ENCODE assay signal across 10 cellular contexts in the genomic region with DNA sequence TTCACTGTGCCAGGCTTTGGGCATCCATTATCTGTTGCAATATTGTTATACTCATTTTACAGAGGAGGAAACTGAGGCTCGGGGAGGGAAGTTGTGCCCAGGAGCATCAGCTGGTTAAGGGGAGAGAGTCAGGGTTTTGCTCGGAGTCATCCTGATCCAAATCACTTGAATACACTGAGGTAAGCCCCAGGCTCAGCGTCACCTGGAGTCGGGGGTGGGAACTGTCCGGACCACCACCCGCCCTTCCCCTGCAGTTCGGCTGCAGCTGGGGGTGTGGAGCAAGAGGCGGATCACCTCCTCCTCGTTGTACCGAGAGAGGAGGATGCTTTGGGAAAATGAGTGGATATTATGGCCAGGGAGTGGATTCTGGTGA. TPM values are rescaled to one million over a fixed set of nuclear protein-coding genes. Genes with fewer than 3 reads are reported as not detected.
DNase-seq lines count a peak whose midpoint lies in the region; ATAC-seq and TF ChIP-seq lines count a peak whose summit lies in the region.
"Had no signal": no experiment of that assay in that cellular context is flagged by ENCODE, and none has a peak within 500 bp of the region (broad histone marks: within the 10 kb centered on the region; RNA-seq: fewer than 3 reads in every experiment).

No MANE protein-coding gene starts in this region.

- H3K9ac ChIP-seq in iPS-15b (ENCODE audit: low read depth, low read length) (no peak overlapping the region), skeletal muscle tissue (ENCODE audit: low read depth in 1 of 3, low read length in 3 of 3) (peak overlapping the region; percentile 45 to 64 (median 57))

- ATAC-seq in GM21515 (IDR thresholded peaks at IDR 0.05; ENCODE audit: unreplicated experiment): no peak

- peaks cover 67% of the 10 kb centered on the region for H3K27me3 Mint-ChIP-seq in activated naive CD8-positive, alpha-beta T cell treated with anti-CD3 and anti-CD28 coated beads for 36 hours
- peaks cover 83% of the 10 kb centered on the region for H3K27me3 Mint-ChIP-seq in activated naive CD4-positive, alpha-beta T cell treated with anti-CD3 and anti-CD28 coated beads, Interleukin-2, amount 10 ng/mL, durations not matched to agents 7 days and 5 days

- H3K36me3 ChIP-seq in HEK293 (ENCODE audit: control insufficient read depth in 2 of 2, insufficient read depth in 1 of 2, low read length in 2 of 2) (no peaks in the 10 kb centered on the region), iPS-15b (ENCODE audit: control insufficient read depth, insufficient read depth, low read length) (no peaks in the 10 kb centered on the region), skeletal muscle tissue (ENCODE audit: control insufficient read depth in 3 of 3, insufficient read depth in 3 of 3, low read length in 3 of 3) (no peaks in the 10 kb centered on the region)

- H3K36me3 Mint-ChIP-seq in activated naive CD8-positive, alpha-beta T cell treated with anti-CD3 and anti-CD28 coated beads for 36 hours: no peaks in the 10 kb centered on the region
- H3K36me3 Mint-ChIP-seq in activated naive CD4-positive, alpha-beta T cell treated with anti-CD3 and anti-CD28 coated beads, Interleukin-2, amount 10 ng/mL, durations not matched to agents 7 days and 5 days: no peaks in the 10 kb centered on the region
- H3K36me3 Mint-ChIP-seq: activated naive CD4-positive, alpha-beta T cell treated with anti-CD3 and anti-CD28 coated beads, Interleukin-2, amount 50 U/mL, for 24 hours had no signal

- H3K9me3 Mint-ChIP-seq in activated naive CD8-positive, alpha-beta T cell treated with anti-CD3 and anti-CD28 coated beads for 36 hours: no peaks in the 10 kb centered on the region
- H3K9me3 Mint-ChIP-seq in activated naive CD4-positive, alpha-beta T cell treated with anti-CD3 and anti-CD28 coated beads, Interleukin-2, amount 10 ng/mL, durations not matched to agents 7 days and 5 days: no peaks in the 10 kb centered on the region
- H3K9me3 Mint-ChIP-seq: activated naive CD4-positive, alpha-beta T cell treated with anti-CD3 and anti-CD28 coated beads, Interleukin-2, amount 50 U/mL, for 24 hours had no signal

- CTCF ChIA-PET in HEK293 (lab: Yijun Ruan, JAX): interaction anchor here (0.6 to 4.5 kb wide), 23 partner anchors 10 to 1463 kb away, joined by 3 to 32 read pairs (median 4); no protein-coding TSS in a partner anchor
- CTCF ChIA-PET in activated naive CD4-positive, alpha-beta T cell treated with anti-CD3 and anti-CD28 coated beads, Interleukin-2, amount 10 ng/mL, durations not matched to agents 7 days and 5 days (lab: Charles Lee): interaction anchor here (0.8 to 2.1 kb wide), 4 partner anchors 14 to 180 kb away, joined by 3 to 8 read pairs (median 4); no protein-coding TSS in a partner anchor

- POLR2A ChIA-PET in HEK293 (lab: Yijun Ruan, JAX): interaction anchor here (0.6 to 1.0 kb wide), 2 partner anchors 18 to 339 kb away, joined by 3 read pairs; partner anchors contain the start of gene SLC6A11

- H3K27ac ChIP-seq in HEK293 (ENCODE audit: extremely low read depth, low read depth, low read length): no peak overlapping the region
- H3K27ac ChIP-seq in skeletal muscle tissue (ENCODE audit: low read depth, low read length): peak overlapping the region; percentile 11

- DNase-seq in activated naive CD8-positive, alpha-beta T cell treated with anti-CD3 and anti-CD28 coated beads for 36 hours: no peak
- no peak for DNase-seq in NCI-H82 treated with DMSO at 0.1 percent for 48 hours (lab: John Stamatoyannopoulos, UW; ENCODE audit: unreplicated experiment)
- no peak for DNase-seq in activated CD8-positive, alpha-beta memory T cell treated with anti-CD3 and anti-CD28 coated beads, Interleukin-2, amount 50 U/mL, for 48 hours
- no peak for DNase-seq in activated naive CD4-positive, alpha-beta T cell treated with anti-CD3 and anti-CD28 coated beads, Interleukin-2, amount 10 ng/mL, durations not matched to agents 7 days and 5 days
- DNase-seq: NCI-H1048 had no signal

- peak; percentile 7; the same call in 1 of the 2 replicates for TF ChIP-seq CTCF in HEK293 (tag by site-specific recombination; IDR thresholded peaks at IDR 0.05)

- H3K4me3 Mint-ChIP-seq in activated naive CD8-positive, alpha-beta T cell treated with anti-CD3 and anti-CD28 coated beads for 36 hours: peak overlapping the region; percentile 48
- H3K4me3 Mint-ChIP-seq in activated naive CD4-positive, alpha-beta T cell treated with anti-CD3 and anti-CD28 coated beads, Interleukin-2, amount 10 ng/mL, durations not matched to agents 7 days and 5 days: no peak overlapping the region
- H3K4me3 Mint-ChIP-seq: activated naive CD4-positive, alpha-beta T cell treated with anti-CD3 and anti-CD28 coated beads, Interleukin-2, amount 50 U/mL, for 24 hours had no signal

- H3K4me1 ChIP-seq in HEK293 (ENCODE audit: control insufficient read depth, insufficient read depth, low read length): peaks cover 5% of the 10 kb centered on the region
- H3K4me1 ChIP-seq in iPS-15b (ENCODE audit: control insufficient read depth, insufficient read depth, low read length): no peaks in the 10 kb centered on the region
- peaks cover 12 to 17% (median 14%) of the 10 kb centered on the region in 3 donors for H3K4me1 ChIP-seq in skeletal muscle tissue (ENCODE audit: control insufficient read depth in 3 of 3, insufficient read depth in 3 of 3, low read length in 3 of 3)

- no peak overlapping the region for H3K27ac Mint-ChIP-seq in activated naive CD8-positive, alpha-beta T cell treated with anti-CD3 and anti-CD28 coated beads for 36 hours
- H3K27ac Mint-ChIP-seq in activated naive CD4-positive, alpha-beta T cell treated with anti-CD3 and anti-CD28 coated beads, Interleukin-2, amount 10 ng/mL, durations not matched to agents 7 days and 5 days: no peak overlapping the region
- H3K27ac Mint-ChIP-seq: activated naive CD4-positive, alpha-beta T cell treated with anti-CD3 and anti-CD28 coated beads, Interleukin-2, amount 50 U/mL, for 24 hours had no signal

- peaks cover 3% of the 10 kb centered on the region for H3K4me1 Mint-ChIP-seq in activated naive CD8-positive, alpha-beta T cell treated with anti-CD3 and anti-CD28 coated beads for 36 hours
- H3K4me1 Mint-ChIP-seq in activated naive CD4-positive, alpha-beta T cell treated with anti-CD3 and anti-CD28 coated beads, Interleukin-2, amount 10 ng/mL, durations not matched to agents 7 days and 5 days: peaks cover 8% of the 10 kb centered on the region

- H3K9me3 ChIP-seq in HEK293 (ENCODE audit: control insufficient read depth, insufficient read depth, low read depth, low read length) (no peaks in the 10 kb centered on the region), iPS-15b (ENCODE audit: control insufficient read depth, insufficient read depth, low read length) (no peaks in the 10 kb centered on the region), skeletal muscle tissue (ENCODE audit: control insufficient read depth in 3 of 3, low read length in 3 of 3) (no peaks in the 10 kb centered on the region)

- H3K4me3 ChIP-seq in HEK293 (ENCODE audit: low read depth, low read length): peak overlapping the region; percentile 48
- H3K4me3 ChIP-seq in iPS-15b (ENCODE audit: low read depth, low read length): peak overlapping the region; percentile 59
- H3K4me3 ChIP-seq in skeletal muscle tissue (ENCODE audit: low read length in 3 of 3): peak overlapping the region; percentile 62 to 77 (median 68)

- H3K27me3 ChIP-seq in iPS-15b (ENCODE audit: control insufficient read depth, insufficient read depth, low read length): peaks cover 48% of the 10 kb centered on the region
- H3K27me3 ChIP-seq in skeletal muscle tissue (ENCODE audit: control insufficient read depth in 3 of 3, insufficient read depth in 3 of 3, low read length in 3 of 3): peaks cover 10 to 33% (median 18%) of the 10 kb centered on the region in 3 donors

TF ChIP-seq in HEK293, 187 proteins besides CTCF, POLR2A, EP300 and RAD21 (continues in another document):
- TF ChIP-seq ZBTB21 (tag by site-specific recombination; IDR thresholded peaks at IDR 0.05) (no peak), REST (tag by site-specific recombination; IDR thresholded peaks at IDR 0.05) (no peak), ZNF785 (tag by site-specific recombination; IDR thresholded peaks at IDR 0.05) (no peak), ZNF2 (tag by site-specific recombination; IDR thresholded peaks at IDR 0.05) (no peak), KLF1 (tag by site-specific recombination; IDR thresholded peaks at IDR 0.05) (no peak), SP3 (tag by site-specific recombination; IDR thresholded peaks at IDR 0.05) (peak; percentile 48), ZNF623 (tag by site-specific recombination; IDR thresholded peaks at IDR 0.05) (no peak), GLIS2 (tag by site-specific recombination; IDR thresholded peaks at IDR 0.05) (0 out of 2 replicates have a peak, but pooled peaks have one; percentile 19), ZNF521 (tag by site-specific recombination; IDR thresholded peaks at IDR 0.05) (no peak), ZNF335 (tag by site-specific recombination; conservative IDR thresholded peaks at IDR 0.05) (peak; percentile 54), ZNF600 (tag by site-specific recombination; IDR thresholded peaks at IDR 0.05) (peak; percentile 22; the same call in 1 of the 2 replicates)

RNA-seq across cellular contexts. Expression of gene HRH1, which starts 0.6 kb away (rescaled TPM):
- total RNA-seq in activated naive CD8-positive, alpha-beta T cell treated with anti-CD3 and anti-CD28 coated beads for 36 hours: under 1 TPM; 0.06 to 0.12 TPM
- 5.2 TPM for total RNA-seq in skeletal muscle tissue
